ENCODE assay signal across 10 cellular contexts in the genomic region with DNA sequence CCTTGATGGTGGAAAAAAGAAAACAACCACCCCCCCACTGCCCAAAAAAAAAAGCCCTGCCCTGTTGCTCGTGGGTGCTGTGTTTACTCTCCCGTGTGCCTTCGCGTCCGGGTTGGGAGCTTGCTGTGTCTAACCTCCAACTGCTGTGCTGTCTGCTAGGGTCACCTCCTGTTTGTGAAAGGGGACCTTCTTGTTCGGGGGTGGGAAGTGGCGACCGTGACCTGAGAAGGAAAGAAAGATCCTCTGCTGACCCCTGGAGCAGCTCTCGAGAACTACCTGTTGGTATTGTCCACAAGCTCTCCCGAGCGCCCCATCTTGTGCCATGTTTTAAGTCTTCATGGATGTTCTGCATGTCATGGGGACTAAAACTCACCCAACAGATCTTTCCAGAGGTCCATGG. TPM values are rescaled to one million over a fixed set of nuclear protein-coding genes. Genes with fewer than 3 reads are reported as not detected.
DNase-seq lines count a peak whose midpoint lies in the region; ATAC-seq and TF ChIP-seq lines count a peak whose summit lies in the region.
"Had no signal": no experiment of that assay in that cellular context is flagged by ENCODE, and none has a peak within 500 bp of the region (broad histone marks: within the 10 kb centered on the region; RNA-seq: fewer than 3 reads in every experiment).

No MANE protein-coding gene starts in this region.

- H3K9me3 ChIP-seq in mucosa of descending colon: no peaks in the 10 kb centered on the region

- H3K4me3 Mint-ChIP-seq in CD14-positive monocyte (no peak overlapping the region), T-cell (peak overlapping the region in 1 of 3 donors; percentile 54)

- CTCF ChIA-PET in T-cell (lab: Charles Lee): interaction anchor here (1.1 to 3.0 kb wide), 8 partner anchors 10 to 62 kb away, joined by 4 to 30 read pairs (median 12); a partner anchor contains a TSS

- intact Hi-C loops in CD14-positive monocyte (cut with micrococcal nuclease) (no loop called here), mucosa of descending colon (cut with DNase I, micrococcal nuclease) (no loop called here)

- no peaks in the 10 kb centered on the region for H3K36me3 ChIP-seq in mucosa of descending colon (ENCODE audit: low read depth)

- H3K4me3 ChIP-seq in mucosa of descending colon: no peak overlapping the region
- H3K4me3 ChIP-seq: SK-N-MC had no signal

- H3K27ac Mint-ChIP-seq in CD14-positive monocyte: no peak overlapping the region
- peak overlapping the region; percentile 95 to 96 for H3K27ac Mint-ChIP-seq in T-cell

- DNase-seq in CD14-positive monocyte (ENCODE audit: low spot score): peak; percentile 30
- peak; percentile 33 for DNase-seq in Daoy (ENCODE audit: low read depth)
- peak in 1 of 34 experiments; percentile 30 for DNase-seq in T-cell
- peak; percentile 51 for DNase-seq in islet precursor cell
- DNase-seq in UCSD-AML1 (lab: John Stamatoyannopoulos, UW; ENCODE audit: unreplicated experiment): no peak
- DNase-seq in mucosa of descending colon: no peak
- no peak for DNase-seq in NCI-H748 (lab: John Stamatoyannopoulos, UW; ENCODE audit: unreplicated experiment)
- no peak for DNase-seq in NOMO-1 treated with DMSO at 0.1 percent for 48 hours (lab: John Stamatoyannopoulos, UW; ENCODE audit: unreplicated experiment)

- H3K4me1 ChIP-seq in mucosa of descending colon (ENCODE audit: low read depth): no peaks in the 10 kb centered on the region

- H3K4me1 Mint-ChIP-seq in CD14-positive monocyte: no peaks in the 10 kb centered on the region
- H3K4me1 Mint-ChIP-seq in T-cell: peaks cover 64 to 84% (median 71%) of the 10 kb centered on the region in 3 donors

- POLR2A ChIA-PET in T-cell (lab: Charles Lee): interaction anchor here in 1 of 2 donors (1.0 kb wide), 1 partner anchor 25 kb away, joined by 6 read pairs; no protein-coding TSS in a partner anchor

- H3K27me3 Mint-ChIP-seq in CD14-positive monocyte (ENCODE audit: low read depth in 3 of 3) (peaks cover 5 to 10% (median 7%) of the 10 kb centered on the region in 3 donors), T-cell (no peaks in the 10 kb centered on the region)

- TF ChIP-seq CTCF in CD14-positive monocyte (IDR thresholded peaks at IDR 0.05) (no peak), mucosa of descending colon (IDR thresholded peaks at IDR 0.05) (no peak)

- H3K36me3 Mint-ChIP-seq in CD14-positive monocyte (no peaks in the 10 kb centered on the region), T-cell (peaks cover 25% of the 10 kb centered on the region)

- H3K9me3 Mint-ChIP-seq in CD14-positive monocyte: no peaks in the 10 kb centered on the region
- no peaks in the 10 kb centered on the region for H3K9me3 Mint-ChIP-seq in T-cell

- ATAC-seq in T-cell (replicated peaks in 1 of 4): peak in 3 of 4 experiments; percentile 10 to 41 (median 35)
- no peak for ATAC-seq in mucosa of descending colon

RNA-seq across cellular contexts. Expression of a gene that starts 28.0 kb away (rescaled TPM):
- under 1 TPM; 0.39 to 0.48 TPM for polyA plus RNA-seq in CD14-positive monocyte
- total RNA-seq in Daoy (2014; rRNA removed; shearing (Covaris generic)): 0.29 and 5.7 TPM in 2 replicates
- 100 to 1,000 TPM; 129 to 179 (median 150) TPM for total RNA-seq in T-cell
- 10 to 100 TPM in 1 of 3 donors, 1 to 10 TPM in 2; 1.4 to 28.8 (median 2.8) TPM for total RNA-seq in mucosa of descending colon
- total RNA-seq: osteoblast had no signal

Comparison
In these comparisons a context has a peak if more than half of its experiments do, and no peak if none do; other contexts are left out.
1. DNase-seq: peak in CD14-positive monocyte (single experiment), Daoy (single experiment) and islet precursor cell (single experiment); none in UCSD-AML1 (single experiment), mucosa of descending colon (0 of 3), NCI-H748 (single experiment) and NOMO-1 treated with DMSO at 0.1 percent for 48 hours (single experiment).
2. H3K27ac Mint-ChIP-seq: peak in T-cell (2 of 2); none in CD14-positive monocyte (0 of 7).
3. RNA of a gene that starts 28.0 kb away (total RNA-seq): 129 to 179 TPM in T-cell; 1.4 to 28.8 TPM in mucosa of descending colon and 0.29 to 5.7 TPM in Daoy; every median in the first group is over 4 times any median in the second.